Comparison of ENCODE assay signal across 18 cellular contexts in genomic region chr6:3252861-3253596, GRCh38. TPM values are rescaled to one million over a fixed set of nuclear protein-coding genes. Genes with fewer than 3 reads are reported as not detected.
"Had no signal": no experiment of that assay in that cellular context is flagged by ENCODE, and none has a peak within 500 bp of the region (broad histone marks: within the 10 kb centered on the region; RNA-seq: fewer than 3 reads in every experiment).

No MANE protein-coding gene starts in this region.

- ATAC-seq: activated CD4-positive, alpha-beta T cell treated with anti-CD3 and anti-CD28 coated beads for 36 hours; effector memory CD8-positive, alpha-beta T cell; gastrocnemius medialis; left lobe of liver; naive thymus-derived CD8-positive, alpha-beta T cell; stimulated activated naive B cell treated with anti-CD40 and anti-IgM and Interleukin-4, amounts not matched to agents 10 μg/mL and 1 μg/mL and 100 μg/mL, for 72 hours had no signal

- DNase-seq: activated CD4-positive, alpha-beta T cell treated with anti-CD3 and anti-CD28 coated beads for 36 hours; activated CD8-positive, alpha-beta memory T cell treated with anti-CD3 and anti-CD28 coated beads, Interleukin-2, amount 50 U/mL, for 48 hours; activated naive CD8-positive, alpha-beta T cell treated with anti-CD3 and anti-CD28 coated beads, Interleukin-2, amount 10 ng/mL, durations not matched to agents 7 days and 5 days; anterior cingulate cortex; effector memory CD8-positive, alpha-beta T cell; gastrocnemius medialis; heart right ventricle; naive thymus-derived CD8-positive, alpha-beta T cell; posterior cingulate gyrus; retina; stimulated activated CD4-positive, alpha-beta T cell treated with anti-CD3 and anti-CD28 coated beads, Interleukin-15, amount 100 ng/mL, for 24 hours; stimulated activated CD4-positive, alpha-beta T cell treated with anti-CD3 and anti-CD28 coated beads, Interleukin-4, amount 100 ng/mL, for 1 hour; stimulated activated naive B cell treated with anti-CD40 and anti-IgM and Interleukin-4, amounts not matched to agents 10 μg/mL and 1 μg/mL and 100 μg/mL, for 72 hours; tibial artery; WERI-Rb-1 had no signal

- H3K36me3 ChIP-seq: gastrocnemius medialis, heart right ventricle, neutrophil, tibial artery, vagina, WERI-Rb-1 had no signal

- H3K4me3 ChIP-seq: gastrocnemius medialis, heart right ventricle, tibial artery, vagina had no signal

- H3K9me3 ChIP-seq: gastrocnemius medialis, heart right ventricle, neutrophil, tibial artery, vagina had no signal

- H3K27ac ChIP-seq: gastrocnemius medialis, neutrophil, tibial artery, vagina, WERI-Rb-1 had no signal

- H3K27me3 ChIP-seq: vagina had no signal

RNA-seq across cellular contexts. Expression of gene TUBB2B, which starts 25.6 kb away (rescaled TPM):
- total RNA-seq: activated naive CD8-positive, alpha-beta T cell treated with anti-CD3 and anti-CD28 coated beads, Interleukin-2, amount 10 ng/mL, durations not matched to agents 7 days and 5 days; naive thymus-derived CD8-positive, alpha-beta T cell had no signal
